10 cellular contexts compared by ENCODE assay signal in the genomic region with DNA sequence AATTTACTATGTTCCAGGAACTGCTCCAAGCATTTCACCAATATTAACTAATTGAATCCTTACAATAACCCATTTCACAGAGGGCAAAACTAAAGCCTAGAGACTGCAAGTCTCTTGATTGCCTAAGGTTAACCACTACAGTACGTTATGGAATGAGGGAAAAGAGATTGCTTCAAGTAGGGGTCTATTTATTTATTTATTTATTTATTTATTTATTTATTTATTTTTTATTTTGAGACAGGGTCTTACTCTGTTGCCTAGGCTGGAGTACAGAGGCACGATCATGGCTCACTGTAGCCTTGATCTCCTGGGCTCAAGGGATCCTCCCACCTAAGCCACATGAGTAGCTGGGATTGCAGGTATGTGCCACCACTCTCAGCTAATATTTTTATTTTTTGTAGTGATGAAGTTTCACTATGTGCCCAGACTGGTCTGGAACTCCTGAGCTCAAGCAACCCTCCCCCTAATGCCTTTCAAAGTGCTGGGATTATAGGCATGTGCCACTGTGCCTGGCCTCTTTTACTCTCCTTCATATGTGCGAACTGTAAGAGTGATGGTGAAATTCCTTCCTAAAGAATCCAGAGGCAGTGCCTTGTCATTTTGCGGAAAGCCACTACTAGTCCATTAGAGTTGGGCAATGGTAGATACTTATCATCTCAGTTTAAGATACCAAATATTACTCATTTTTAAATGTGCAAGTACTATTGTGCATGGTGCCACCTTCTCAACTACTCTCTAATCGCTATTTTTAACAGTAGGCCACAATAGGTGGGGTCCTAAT.
"Had no signal": no experiment of that assay in that cellular context is flagged by ENCODE, and none has a peak within 500 bp of the region (broad histone marks: within the 10 kb centered on the region; RNA-seq: fewer than 3 reads in every experiment).

No MANE protein-coding gene starts in this region.

- H3K9me3 ChIP-seq: HAP-1 had no signal

- DNase-seq: GM23248, GOT3, H7, KBM-7 had no signal

- H3K27ac ChIP-seq: GM23248, HL-60, KMS-11 had no signal

- H3K4me1 Mint-ChIP-seq: IgD-negative memory B cell had no signal

- H3K4me3 Mint-ChIP-seq: IgD-negative memory B cell had no signal

- H3K36me3 Mint-ChIP-seq: IgD-negative memory B cell had no signal

- H3K4me3 ChIP-seq: GM23248, HAP-1 had no signal

- H3K4me1 ChIP-seq: HAP-1 had no signal

- H3K27ac Mint-ChIP-seq: IgD-negative memory B cell had no signal

- H3K36me3 ChIP-seq: HAP-1 had no signal

- H3K9me3 Mint-ChIP-seq: IgD-negative memory B cell had no signal

- ATAC-seq: HCT116, HepG2 had no signal

- H3K27me3 Mint-ChIP-seq: IgD-negative memory B cell had no signal
